23 cellular contexts compared by ENCODE assay signal in genomic region chr12:17062296-17063061, GRCh38.
A peak's percentile ranks its signal among the peaks of the same experiment; 100 is the strongest.
DNase-seq lines count a peak whose midpoint lies in the region; ATAC-seq, FAIRE-seq and TF ChIP-seq lines count a peak whose summit lies in the region.
"Had no signal": no experiment of that assay in that cellular context is flagged by ENCODE, and none has a peak within 500 bp of the region (broad histone marks: within the 10 kb centered on the region; RNA-seq: fewer than 3 reads in every experiment).

No MANE protein-coding gene starts in this region.

- H3K4me1 Mint-ChIP-seq in CD8-positive, alpha-beta memory T cell, result no peaks in the 10 kb centered on the region
- H3K4me1 Mint-ChIP-seq: activated naive CD8-positive, alpha-beta T cell treated with anti-CD3 and anti-CD28 coated beads for 36 hours; central memory CD8-positive, alpha-beta T cell had no signal

- FAIRE-seq in urothelium cell line (lab: Jason Lieb, UNC), result no peak
- FAIRE-seq: GM18507, GM19239 had no signal

- no peak overlapping the region for H2AFZ ChIP-seq in PC-3 (ENCODE audit: low read length)

- H3K27me3 ChIP-seq in PC-3 (ENCODE audit: low read length), result no peaks in the 10 kb centered on the region
- no peaks in the 10 kb centered on the region for H3K27me3 ChIP-seq in CD8-positive, alpha-beta memory T cell (ENCODE audit: insufficient read depth, low read length, poor library complexity, severe bottlenecking)
- H3K27me3 ChIP-seq: right atrium auricular region, suprapubic skin had no signal

- peak; percentile 19 for DNase-seq in NOMO-1 treated with DMSO at 0.1 percent for 48 hours (lab: John Stamatoyannopoulos, UW; ENCODE audit: unreplicated experiment)
- no peak for DNase-seq in NOMO-1 treated with dmso at 0.1 percent for 144 hours (lab: John Stamatoyannopoulos, UW; ENCODE audit: unreplicated experiment)
- peak; percentile 98 for DNase-seq in NCI-H146 (lab: John Stamatoyannopoulos, UW)
- DNase-seq in PC-3, result peak; percentile 59
- DNase-seq in urothelium cell line (ENCODE audit: low spot score), result peak; percentile 10
- no peak for DNase-seq in pons (ENCODE audit: low spot score)
- no peak for DNase-seq in CD8-positive, alpha-beta memory T cell
- no peak for DNase-seq in HEK293T (ENCODE audit: extremely low spot score)
- DNase-seq: activated CD4-positive, alpha-beta T cell treated with anti-CD3 and anti-CD28 coated beads for 48 hours; activated naive CD8-positive, alpha-beta T cell treated with anti-CD3 and anti-CD28 coated beads for 36 hours; activated T-cell treated with anti-CD3 and anti-CD28 coated beads, Interleukin-2, amount 50 U/mL, for 1 hour; glutamatergic neuron; Kasumi-1; mesendoderm; NCI-H526 treated with DMSO at 0.1 percent for 48 hours; Right ventricle myocardium superior had no signal

- peaks cover 0 to 23% (median 8%) of the 10 kb centered on the region in 5 donors for H3K9me3 Mint-ChIP-seq in CD8-positive, alpha-beta memory T cell
- H3K9me3 Mint-ChIP-seq: neural crest cell had no signal

- CTCF ChIA-PET in PC-3 (lab: Charles Lee), result no interaction called here
- CTCF ChIA-PET in CD8-positive, alpha-beta memory T cell (lab: Charles Lee), result no interaction called here
- CTCF ChIA-PET in HEK293T (lab: Yijun Ruan, JAX), result no interaction called here

- no peak overlapping the region for H3K4me3 Mint-ChIP-seq in CD8-positive, alpha-beta memory T cell
- H3K4me3 Mint-ChIP-seq: activated naive CD8-positive, alpha-beta T cell treated with anti-CD3 and anti-CD28 coated beads for 36 hours; central memory CD8-positive, alpha-beta T cell; neural crest cell; T-helper 2 cell treated with Interferon-gamma antibody and Interleukin-4, amounts not matched to agents 5 μg/mL and 100 μg/mL, for 36 hours had no signal

- no peaks in the 10 kb centered on the region for H3K36me3 Mint-ChIP-seq in CD8-positive, alpha-beta memory T cell
- H3K36me3 Mint-ChIP-seq: activated naive CD8-positive, alpha-beta T cell treated with anti-CD3 and anti-CD28 coated beads for 36 hours had no signal

- no peaks in the 10 kb centered on the region for H3K79me2 ChIP-seq in PC-3 (ENCODE audit: low read length)

- H3K9me2 ChIP-seq in PC-3 (replicated peaks; ENCODE audit: low read length), result no peaks in the 10 kb centered on the region

- no peaks in the 10 kb centered on the region for H3K9me3 ChIP-seq in PC-3 (ENCODE audit: low read length)
- H3K9me3 ChIP-seq in CD8-positive, alpha-beta memory T cell (ENCODE audit: low read length), result no peaks in the 10 kb centered on the region
- H3K9me3 ChIP-seq: right atrium auricular region, suprapubic skin had no signal

- POLR2A ChIA-PET in PC-3 (lab: Charles Lee; ENCODE audit: unreplicated experiment) (interaction anchor here (0.6 kb wide), 1 partner anchor 29 kb away, joined by 3 read pairs; no protein-coding TSS in a partner anchor), HEK293T (lab: Yijun Ruan, JAX) (no interaction called here)
- POLR2A ChIA-PET in CD8-positive, alpha-beta memory T cell (lab: Charles Lee), result no interaction called here

- H3K27ac ChIP-seq in PC-3 (ENCODE audit: low read length), result no peak overlapping the region
- no peak overlapping the region for H3K27ac ChIP-seq in CD8-positive, alpha-beta memory T cell (ENCODE audit: low read depth, low read length)
- H3K27ac ChIP-seq: right atrium auricular region, suprapubic skin had no signal

- no peaks in the 10 kb centered on the region for H3F3A ChIP-seq in PC-3 (ENCODE audit: low read length, unreplicated experiment)

- no peak overlapping the region for H3K9ac ChIP-seq in PC-3 (ENCODE audit: low read length)

- H3K36me3 ChIP-seq in PC-3 (ENCODE audit: low read depth, low read length), result no peaks in the 10 kb centered on the region
- H3K36me3 ChIP-seq in CD8-positive, alpha-beta memory T cell (ENCODE audit: insufficient read depth, low read length), result no peaks in the 10 kb centered on the region
- H3K36me3 ChIP-seq: right atrium auricular region, suprapubic skin had no signal

- no peaks in the 10 kb centered on the region for H3K27me3 Mint-ChIP-seq in CD8-positive, alpha-beta memory T cell
- H3K27me3 Mint-ChIP-seq: activated naive CD8-positive, alpha-beta T cell treated with anti-CD3 and anti-CD28 coated beads for 36 hours; central memory CD8-positive, alpha-beta T cell had no signal

- peaks cover 8% of the 10 kb centered on the region for H3K4me1 ChIP-seq in PC-3 (ENCODE audit: insufficient read depth, low read length)
- no peaks in the 10 kb centered on the region for H3K4me1 ChIP-seq in CD8-positive, alpha-beta memory T cell (ENCODE audit: insufficient read depth, low read length)
- H3K4me1 ChIP-seq: right atrium auricular region, suprapubic skin had no signal

- peak; percentile 89 for ATAC-seq in PC-3

- peak overlapping the region; percentile 25; the same call in 1 of the 2 replicates for H3K4me2 ChIP-seq in PC-3 (ENCODE audit: low read length)

- no peak overlapping the region for H3K27ac Mint-ChIP-seq in CD8-positive, alpha-beta memory T cell
- H3K27ac Mint-ChIP-seq: activated naive CD8-positive, alpha-beta T cell treated with anti-CD3 and anti-CD28 coated beads for 36 hours; T-helper 2 cell treated with Interferon-gamma antibody and Interleukin-4, amounts not matched to agents 5 μg/mL and 100 μg/mL, for 36 hours had no signal

- H4K20me1 ChIP-seq in PC-3 (ENCODE audit: low read length), result no peaks in the 10 kb centered on the region

- H3K4me3 ChIP-seq in PC-3 (ENCODE audit: low read length), result no peak overlapping the region
- no peak overlapping the region for H3K4me3 ChIP-seq in CD8-positive, alpha-beta memory T cell (ENCODE audit: low read length)
- H3K4me3 ChIP-seq: right atrium auricular region, suprapubic skin had no signal

- intact Hi-C loops in PC-3 (cut with micrococcal nuclease), result no loop called here

- no TSS peak for BruUV-seq in PC-3 (replicated peaks; lab: Mats Ljungman, UMichigan)

- no peak for TF ChIP-seq CTCF in PC-3 (conservative IDR thresholded peaks at IDR 0.05; ENCODE audit: low read depth, low read length)

TF ChIP-seq in HEK293T, 16 proteins besides CTCF, POLR2A, EP300 and RAD21:
- no peak for TF ChIP-seq PKNOX1 (IDR thresholded peaks at IDR 0.05)
- no peak for TF ChIP-seq ELF4 (IDR thresholded peaks at IDR 0.05)
- no peak for TF ChIP-seq SUZ12 (IDR thresholded peaks at IDR 0.05)
- TF ChIP-seq SP1 (IDR thresholded peaks at IDR 0.05), result no peak
- no peak for TF ChIP-seq ARNT (IDR thresholded peaks at IDR 0.05)
- TF ChIP-seq FOXK2 (IDR thresholded peaks at IDR 0.05), result no peak
- TF ChIP-seq TARDBP (IDR thresholded peaks at IDR 0.05), result no peak
- no peak for TF ChIP-seq FOXA1 (IDR thresholded peaks at IDR 0.05)
- no peak for TF ChIP-seq HDGF (IDR thresholded peaks at IDR 0.05; ENCODE audit: borderline replicate concordance)
- no peak for TF ChIP-seq LEF1 (IDR thresholded peaks at IDR 0.05; ENCODE audit: borderline replicate concordance)
- no peak for TF ChIP-seq FOXM1 (IDR thresholded peaks at IDR 0.05; ENCODE audit: borderline replicate concordance)
- no peak for TF ChIP-seq L3MBTL2 (conservative IDR thresholded peaks at IDR 0.05)
- no peak for TF ChIP-seq ZNF384 (IDR thresholded peaks at IDR 0.05)
- no peak for TF ChIP-seq BHLHE40 (IDR thresholded peaks at IDR 0.05; ENCODE audit: borderline replicate concordance)
- no peak for TF ChIP-seq NFRKB (IDR thresholded peaks at IDR 0.05)
- TF ChIP-seq CTBP1 (IDR thresholded peaks at IDR 0.05; ENCODE audit: borderline replicate concordance), result no peak

Comparison
In these comparisons a context has a peak if more than half of its experiments do, and no peak if none do; other contexts are left out.
1. DNase-seq: peak in NOMO-1 treated with DMSO at 0.1 percent for 48 hours (single experiment), NCI-H146 (single experiment), PC-3 (single experiment) and urothelium cell line (single experiment); none in NOMO-1 treated with dmso at 0.1 percent for 144 hours (single experiment), pons (single experiment), CD8-positive, alpha-beta memory T cell (0 of 5) and HEK293T (single experiment).